Comparison of ENCODE assay signal across 1 cellular context in genomic region chr16:9012848-9013507, GRCh38.
TF ChIP-seq lines count a peak whose summit lies in the region.

No MANE protein-coding gene starts in this region.

TF ChIP-seq in WTC11, 78 proteins besides CTCF, POLR2A, EP300 and RAD21 (continued from another document and continues in another):
- TF ChIP-seq STAT6 (CRISPR knock-in tag; conservative IDR thresholded peaks at IDR 0.05; ENCODE audit: low read depth) (no peak), NR1H2 (CRISPR knock-in tag; IDR thresholded peaks at IDR 0.05) (no peak), ATF3 (CRISPR knock-in tag; conservative IDR thresholded peaks at IDR 0.05) (no peak), TP53 (CRISPR knock-in tag; IDR thresholded peaks at IDR 0.05) (0 out of 2 replicates have a peak, but pooled peaks have one; percentile 66), ELF4 (CRISPR knock-in tag; IDR thresholded peaks at IDR 0.05; ENCODE audit: low read depth) (no peak), CREB1 (CRISPR knock-in tag; IDR thresholded peaks at IDR 0.05) (peak; percentile 23; the same call in 1 of the 2 replicates), TEAD4 (CRISPR knock-in tag; IDR thresholded peaks at IDR 0.05) (no peak), EMX1 (CRISPR knock-in tag; IDR thresholded peaks at IDR 0.05) (no peak), NFATC4 (CRISPR knock-in tag; IDR thresholded peaks at IDR 0.05) (no peak), AR (CRISPR knock-in tag; IDR thresholded peaks at IDR 0.05) (no peak), MXD4 (CRISPR knock-in tag; IDR thresholded peaks at IDR 0.05; ENCODE audit: borderline replicate concordance) (no peak), MAX (CRISPR knock-in tag; IDR thresholded peaks at IDR 0.05) (peak; percentile 65), NFE2L1 (CRISPR knock-in tag; IDR thresholded peaks at IDR 0.05) (no peak), ZNF263 (CRISPR knock-in tag; IDR thresholded peaks at IDR 0.05; ENCODE audit: low read depth) (no peak), USF2 (CRISPR knock-in tag; IDR thresholded peaks at IDR 0.05) (no peak), E2F5 (CRISPR knock-in tag; IDR thresholded peaks at IDR 0.05) (no peak), E2F4 (CRISPR knock-in tag; IDR thresholded peaks at IDR 0.05; ENCODE audit: borderline replicate concordance, low read depth) (no peak), E2F1 (CRISPR knock-in tag; IDR thresholded peaks at IDR 0.05) (no peak), JAZF1 (CRISPR knock-in tag; IDR thresholded peaks at IDR 0.05) (no peak), CREM (CRISPR knock-in tag; IDR thresholded peaks at IDR 0.05) (no peak), SMAD4 (CRISPR knock-in tag; IDR thresholded peaks at IDR 0.05) (no peak), PREB (CRISPR knock-in tag; IDR thresholded peaks at IDR 0.05; ENCODE audit: borderline replicate concordance) (no peak), ZNF281 (CRISPR knock-in tag; IDR thresholded peaks at IDR 0.05) (no peak; the same call in 1 of the 2 replicates), GABPB1 (CRISPR knock-in tag; IDR thresholded peaks at IDR 0.05) (no peak), ETV6 (CRISPR knock-in tag; IDR thresholded peaks at IDR 0.05) (no peak), SOX15 (CRISPR knock-in tag; IDR thresholded peaks at IDR 0.05) (no peak), PRRX2 (CRISPR knock-in tag; IDR thresholded peaks at IDR 0.05) (no peak), SP1 (CRISPR knock-in tag; conservative IDR thresholded peaks at IDR 0.05) (0 out of 2 replicates have a peak, but pooled peaks have one; percentile 27), FOXP1 (CRISPR knock-in tag; IDR thresholded peaks at IDR 0.05; ENCODE audit: borderline replicate concordance) (0 out of 2 replicates have a peak, but pooled peaks have one; percentile 34), NR3C1 (CRISPR knock-in tag; conservative IDR thresholded peaks at IDR 0.05; ENCODE audit: low read depth) (no peak), ARID4B (CRISPR knock-in tag; IDR thresholded peaks at IDR 0.05; ENCODE audit: borderline replicate concordance) (no peak; the same call in 1 of the 2 replicates), ZMAT4 (CRISPR knock-in tag; IDR thresholded peaks at IDR 0.05) (no peak), RORB (CRISPR knock-in tag; IDR thresholded peaks at IDR 0.05) (no peak), FOXJ3 (CRISPR knock-in tag; IDR thresholded peaks at IDR 0.05; ENCODE audit: borderline replicate concordance) (no peak), NFYB (CRISPR knock-in tag; conservative IDR thresholded peaks at IDR 0.05; ENCODE audit: low read depth) (no peak), ZNF317 (CRISPR knock-in tag; IDR thresholded peaks at IDR 0.05; ENCODE audit: borderline replicate concordance, low read depth) (no peak), FOXP4 (CRISPR knock-in tag; IDR thresholded peaks at IDR 0.05) (no peak), ESRRA (CRISPR knock-in tag; IDR thresholded peaks at IDR 0.05; ENCODE audit: borderline replicate concordance) (no peak)
